ENCODE assay signal across 1 cellular context in the genomic region with DNA sequence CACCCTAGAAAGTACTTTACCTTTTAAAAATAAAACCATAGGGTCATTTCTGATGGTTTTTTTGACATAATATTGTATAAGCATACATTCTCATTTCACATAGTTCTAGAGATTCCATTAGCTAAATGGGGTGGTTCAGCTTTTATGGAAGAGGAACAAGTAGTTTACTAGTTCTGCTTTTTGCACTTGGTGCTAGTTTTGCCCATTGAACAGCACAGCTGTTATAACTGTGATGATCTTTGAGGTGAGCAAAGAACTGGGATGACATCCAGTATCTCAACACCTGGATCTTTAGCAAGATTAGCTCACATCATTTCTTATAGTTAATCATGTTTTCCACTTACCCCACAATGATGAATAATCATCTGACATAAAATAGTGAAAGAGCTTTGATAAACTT.
TF ChIP-seq lines count a peak whose summit lies in the region.

No MANE protein-coding gene starts in this region.

TF ChIP-seq in GM12878, 131 proteins besides CTCF, POLR2A, EP300 and RAD21 (continued from another document):
- TF ChIP-seq IKZF2 (IDR thresholded peaks at IDR 0.05) (peak in 1 of 2 experiments; percentile 14; a peak in 2 of 4 replicates), TCF12 (IDR thresholded peaks at IDR 0.05; ENCODE audit: low read depth, low read length) (peak; percentile 23; the same call in 1 of the 2 replicates), POLR2AphosphoS5 (IDR thresholded peaks at IDR 0.05; ENCODE audit: low read length) (no peak), CHD1 (IDR thresholded peaks at IDR 0.05; ENCODE audit: low read depth, low read length) (no peak), ZNF274 (IDR thresholded peaks at IDR 0.05; ENCODE audit: insufficient read depth, insufficient read length) (no peak)
- TF ChIP-seq, protein P1, sequence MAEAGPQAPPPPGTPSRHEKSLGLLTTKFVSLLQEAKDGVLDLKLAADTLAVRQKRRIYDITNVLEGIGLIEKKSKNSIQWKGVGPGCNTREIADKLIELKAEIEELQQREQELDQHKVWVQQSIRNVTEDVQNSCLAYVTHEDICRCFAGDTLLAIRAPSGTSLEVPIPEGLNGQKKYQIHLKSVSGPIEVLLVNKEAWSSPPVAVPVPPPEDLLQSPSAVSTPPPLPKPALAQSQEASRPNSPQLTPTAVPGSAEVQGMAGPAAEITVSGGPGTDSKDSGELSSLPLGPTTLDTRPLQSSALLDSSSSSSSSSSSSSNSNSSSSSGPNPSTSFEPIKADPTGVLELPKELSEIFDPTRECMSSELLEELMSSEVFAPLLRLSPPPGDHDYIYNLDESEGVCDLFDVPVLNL (IDR thresholded peaks at IDR 0.05; ENCODE audit: low read depth, low read length), result no peak
- TF ChIP-seq, protein P2, sequence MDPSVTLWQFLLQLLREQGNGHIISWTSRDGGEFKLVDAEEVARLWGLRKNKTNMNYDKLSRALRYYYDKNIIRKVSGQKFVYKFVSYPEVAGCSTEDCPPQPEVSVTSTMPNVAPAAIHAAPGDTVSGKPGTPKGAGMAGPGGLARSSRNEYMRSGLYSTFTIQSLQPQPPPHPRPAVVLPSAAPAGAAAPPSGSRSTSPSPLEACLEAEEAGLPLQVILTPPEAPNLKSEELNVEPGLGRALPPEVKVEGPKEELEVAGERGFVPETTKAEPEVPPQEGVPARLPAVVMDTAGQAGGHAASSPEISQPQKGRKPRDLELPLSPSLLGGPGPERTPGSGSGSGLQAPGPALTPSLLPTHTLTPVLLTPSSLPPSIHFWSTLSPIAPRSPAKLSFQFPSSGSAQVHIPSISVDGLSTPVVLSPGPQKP (IDR thresholded peaks at IDR 0.05; ENCODE audit: low read depth, low read length), result no peak
TF ChIP-seq in GM12878: peak in this region for 6.
